In the genomic region with DNA sequence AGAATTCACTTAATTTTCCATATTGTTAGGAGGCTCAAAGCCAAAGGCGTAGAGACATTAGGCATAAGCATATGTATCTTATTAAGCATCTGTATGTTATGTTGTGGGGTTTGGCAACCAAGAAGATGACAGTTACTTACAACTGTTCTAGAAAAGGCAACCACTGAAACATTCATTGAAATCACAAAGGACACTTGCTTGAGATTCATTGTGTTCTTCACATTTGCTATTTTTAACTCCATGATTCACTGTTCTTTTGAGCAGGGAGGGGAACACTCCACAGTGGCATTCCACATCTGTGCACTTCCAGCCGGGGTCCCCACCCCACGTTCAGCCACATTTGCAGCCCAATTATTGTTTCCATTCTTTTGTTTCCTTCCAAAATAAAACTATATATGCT, we compare ENCODE assay signal across 9 cellular contexts.
DNase-seq lines count a peak whose midpoint lies in the region; ATAC-seq, FAIRE-seq and TF ChIP-seq lines count a peak whose summit lies in the region.
"Had no signal": no experiment of that assay in that cellular context is flagged by ENCODE, and none has a peak within 500 bp of the region (broad histone marks: within the 10 kb centered on the region; RNA-seq: fewer than 3 reads in every experiment).

No MANE protein-coding gene starts in this region.

- H3K9me1 ChIP-seq in IMR-90 (ENCODE audit: insufficient read depth, low read length): peaks cover 16% of the 10 kb centered on the region

- H3K79me1 ChIP-seq in IMR-90 (ENCODE audit: low read depth in 1 of 2, low read length in 2 of 2): peaks cover 22 to 48% of the 10 kb centered on the region in 2 experiments

- H3K36me3 Mint-ChIP-seq in osteocyte (ENCODE audit: unreplicated experiment): peaks cover 11% of the 10 kb centered on the region
- H3K36me3 Mint-ChIP-seq: activated naive CD8-positive, alpha-beta T cell had no signal

- H3K36me3 ChIP-seq in IMR-90 (ENCODE audit: control insufficient read depth, insufficient read depth, low read length): no peaks in the 10 kb centered on the region
- no peaks in the 10 kb centered on the region for H3K36me3 ChIP-seq in mammary epithelial cell (ENCODE audit: insufficient read depth, low read length)
- no peaks in the 10 kb centered on the region for H3K36me3 ChIP-seq in PC-9 (ENCODE audit: low read depth)

- no peak for TF ChIP-seq CTCF in IMR-90 (conservative IDR thresholded peaks at IDR 0.05; ENCODE audit: low read depth, low read length)
- TF ChIP-seq CTCF in mammary epithelial cell (conservative IDR thresholded peaks at IDR 0.05 in 1 of 2, IDR thresholded peaks at IDR 0.05 in 1 of 2; ENCODE audit: extremely low read depth in 1 of 2, insufficient read depth in 1 of 2, low read depth in 1 of 2, low read length in 2 of 2): no peak
- TF ChIP-seq CTCF in osteocyte (IDR thresholded peaks at IDR 0.05): no peak
- TF ChIP-seq CTCF in D721Med (IDR thresholded peaks at IDR 0.05; ENCODE audit: insufficient read depth, missing control alignments): no peak
- TF ChIP-seq CTCF in PC-9 (conservative IDR thresholded peaks at IDR 0.05): no peak

- POLR2A ChIA-PET in IMR-90 (lab: Charles Lee; ENCODE audit: unreplicated experiment): no interaction called here
- POLR2A ChIA-PET in PC-9 (lab: Charles Lee; ENCODE audit: unreplicated experiment): no interaction called here
- POLR2A ChIA-PET in HEK293T (lab: Yijun Ruan, JAX): no interaction called here

- H3K4me2 ChIP-seq in IMR-90 (ENCODE audit: low read depth, low read length) (no peak overlapping the region; the same call in 1 of the 2 replicates), mammary epithelial cell (ENCODE audit: insufficient read depth, low read depth, low read length) (peak overlapping the region; percentile 49), PC-9 (no peak overlapping the region)

- H2AFZ ChIP-seq in IMR-90 (replicated peaks; ENCODE audit: low read length, poor library complexity): no peak overlapping the region
- no peak overlapping the region for H2AFZ ChIP-seq in mammary epithelial cell (ENCODE audit: low read depth, low read length)
- no peak overlapping the region for H2AFZ ChIP-seq in PC-9

- intact Hi-C loops in IMR-90 (cut with micrococcal nuclease) (loop anchor here (10.0 kb wide), 1 partner anchor 122 kb away; no protein-coding TSS in a partner anchor), mammary epithelial cell (cut with micrococcal nuclease) (loop anchor here (5.0 kb wide), 3 partner anchors 70 to 435 kb away; no protein-coding TSS in a partner anchor), PC-9 (cut with micrococcal nuclease; ENCODE audit: unreplicated experiment) (loop anchor here (10.0 kb wide), 1 partner anchor 442 kb away; no protein-coding TSS in a partner anchor)

- no peak overlapping the region for H3K14ac ChIP-seq in IMR-90 (replicated peaks; ENCODE audit: low read depth, low read length)

- dilution Hi-C loops in IMR-90 (cut with HindIII; ENCODE audit: low sequenced_read_pairs, unreplicated experiment): no loop called here
- dilution Hi-C loops in mammary epithelial cell (cut with HindIII; ENCODE audit: low sequenced_read_pairs): no loop called here

- no CpG with 5 or more reads among the region's 3 CpGs for WGBS in IMR-90 (ENCODE audit: extremely low coverage in 2 of 2, insufficient read length in 1 of 2), 2 experiments
- 62% methylated on average over 3 of the region's 3 CpGs for WGBS in mammary epithelial cell (ENCODE audit: low coverage, missing lambda C conversion rate)

- H2AK5ac ChIP-seq in IMR-90 (ENCODE audit: low read depth, low read length): no peak overlapping the region

- H3K9me2 ChIP-seq in PC-9 (ENCODE audit: insufficient read depth): no peaks in the 10 kb centered on the region

- H3K9me3 ChIP-seq in IMR-90 (ENCODE audit: control insufficient read depth, insufficient read depth, low read length): no peaks in the 10 kb centered on the region
- no peaks in the 10 kb centered on the region for H3K9me3 ChIP-seq in mammary epithelial cell (replicated peaks; ENCODE audit: insufficient read depth, low read length)
- no peaks in the 10 kb centered on the region for H3K9me3 ChIP-seq in PC-9 (ENCODE audit: insufficient read depth, low read depth)

- peaks cover 50% of the 10 kb centered on the region for H3K4me1 Mint-ChIP-seq in osteocyte (ENCODE audit: unreplicated experiment)

- no peak for DNase-seq in GM19239 (ENCODE audit: insufficient read length, low spot score)
- peak; percentile 74 for DNase-seq in IMR-90
- DNase-seq in mammary epithelial cell: peak; percentile 40
- no peak for DNase-seq in osteocyte (ENCODE audit: extremely low spot score, unreplicated experiment)
- no peak for DNase-seq in D721Med (ENCODE audit: insufficient read length, low spot score)
- no peak for DNase-seq in PC-9
- no peak for DNase-seq in HTR-8/SVneo (ENCODE audit: insufficient read length, low spot score)
- no peak for DNase-seq in HEK293T (ENCODE audit: extremely low spot score)

- peak overlapping the region; percentile 38 for H2BK5ac ChIP-seq in IMR-90 (ENCODE audit: low read depth, low read length, poor library complexity, severe bottlenecking)

- no peak overlapping the region for H4K8ac ChIP-seq in IMR-90 (ENCODE audit: low read depth in 2 of 2, low read length in 2 of 2)

- H3K79me2 ChIP-seq in mammary epithelial cell (ENCODE audit: insufficient read depth, low read length) (peaks cover 2% of the 10 kb centered on the region), PC-9 (ENCODE audit: low read depth) (no peaks in the 10 kb centered on the region)

- H4K20me1 ChIP-seq in IMR-90 (ENCODE audit: insufficient read depth, low read length) (peaks cover 15% of the 10 kb centered on the region), mammary epithelial cell (ENCODE audit: insufficient read depth, low read length) (no peaks in the 10 kb centered on the region), PC-9 (ENCODE audit: insufficient read depth) (no peaks in the 10 kb centered on the region)

- no peaks in the 10 kb centered on the region for H3K27me3 Mint-ChIP-seq in osteocyte (ENCODE audit: unreplicated experiment)
- H3K27me3 Mint-ChIP-seq: activated naive CD8-positive, alpha-beta T cell had no signal

- no peak overlapping the region for H3K56ac ChIP-seq in IMR-90 (ENCODE audit: extremely low read depth, insufficient read depth, low read length)

- no peak overlapping the region for H3K4ac ChIP-seq in IMR-90 (ENCODE audit: low read depth, low read length)

- in situ Hi-C loops in IMR-90 (cut with MboI; ENCODE audit: low sequenced_read_pairs): no loop called here
- in situ Hi-C loops in mammary epithelial cell (cut with MboI; ENCODE audit: low sequenced_read_pairs in 2 of 2): no loop called here

- H3K23ac ChIP-seq in IMR-90 (ENCODE audit: low read depth, low read length): no peak overlapping the region

- no peak overlapping the region for H2BK120ac ChIP-seq in IMR-90 (ENCODE audit: low read depth, low read length)

- H4K91ac ChIP-seq in IMR-90 (ENCODE audit: insufficient read depth, low read depth, low read length): no peak overlapping the region

- FAIRE-seq in GM19239 (lab: Jason Lieb, UNC) (peak; percentile 14), D721Med (lab: Jason Lieb, UNC) (no peak), HTR-8/SVneo (lab: Jason Lieb, UNC) (no peak)

- H3K18ac ChIP-seq in IMR-90 (ENCODE audit: low read depth, low read length): no peak overlapping the region

- H3K4me1 ChIP-seq in IMR-90 (ENCODE audit: control insufficient read depth, insufficient read depth, low read length): peaks cover 8% of the 10 kb centered on the region
- H3K4me1 ChIP-seq in mammary epithelial cell (ENCODE audit: insufficient read depth, low read length): peaks cover 44% of the 10 kb centered on the region
- no peaks in the 10 kb centered on the region for H3K4me1 ChIP-seq in PC-9 (replicated peaks; ENCODE audit: insufficient read depth)

- no peak overlapping the region for H3K4me3 Mint-ChIP-seq in osteocyte (ENCODE audit: unreplicated experiment)
- H3K4me3 Mint-ChIP-seq: activated naive CD8-positive, alpha-beta T cell had no signal

- no peak for TF ChIP-seq RAD21 in IMR-90 (IDR thresholded peaks at IDR 0.05; ENCODE audit: low read length)

- H3K4me3 ChIP-seq in IMR-90 (ENCODE audit: insufficient read depth, low read depth, low read length) (no peak overlapping the region), mammary epithelial cell (replicated peaks in 1 of 3; ENCODE audit: insufficient read depth in 1 of 3, low read depth in 2 of 3, low read length in 3 of 3) (no peak overlapping the region), PC-9 (no peak overlapping the region)

- no peaks in the 10 kb centered on the region for H3K9me3 Mint-ChIP-seq in osteocyte (ENCODE audit: unreplicated experiment)

- H4K5ac ChIP-seq in IMR-90 (ENCODE audit: low read depth, low read length): no peak overlapping the region

- BruUV-seq in IMR-90 (replicated peaks; lab: Mats Ljungman, UMichigan): no TSS peak
- BruUV-seq in mammary epithelial cell (replicated peaks; lab: Mats Ljungman, UMichigan): no TSS peak
- BruUV-seq in PC-9 (replicated peaks; lab: Mats Ljungman, UMichigan): no TSS peak

- H3K9ac ChIP-seq in IMR-90 (ENCODE audit: low read depth, low read length) (no peak overlapping the region), mammary epithelial cell (ENCODE audit: insufficient read depth, low read length) (no peak overlapping the region)

- H3K27ac ChIP-seq in IMR-90 (ENCODE audit: insufficient read depth, low read length) (no peak overlapping the region), mammary epithelial cell (ENCODE audit: insufficient read depth, low read depth, low read length) (peak overlapping the region; percentile 31), PC-9 (no peak overlapping the region)

- ATAC-seq in IMR-90 (ENCODE audit: low read depth): peak; percentile 60; the same call in 1 of the 2 replicates

- H2BK20ac ChIP-seq in IMR-90 (ENCODE audit: low read depth, low read length): no peak overlapping the region

- no peak overlapping the region for H2BK15ac ChIP-seq in IMR-90 (ENCODE audit: low read depth, low read length)

- CTCF ChIA-PET in IMR-90 (lab: Yijun Ruan, JAX) (interaction anchor here (0.5 to 1.4 kb wide), 4 partner anchors 15 to 422 kb away, joined by 3 to 4 read pairs (median 3); no protein-coding TSS in a partner anchor), mammary epithelial cell (lab: Charles Lee; ENCODE audit: low non-redundant PET) (no interaction called here), PC-9 (lab: Charles Lee) (interaction anchor here (0.7 kb wide), 1 partner anchor 1236 kb away, joined by 3 read pairs; no protein-coding TSS in a partner anchor), HEK293T (lab: Yijun Ruan, JAX) (interaction anchor here (0.6 to 0.8 kb wide), 3 partner anchors 59 to 311 kb away, joined by 3 to 4 read pairs (median 3); no protein-coding TSS in a partner anchor)

- no peaks in the 10 kb centered on the region for H3K27me3 ChIP-seq in IMR-90 (ENCODE audit: control insufficient read depth, insufficient read depth, low read length)
- no peaks in the 10 kb centered on the region for H3K27me3 ChIP-seq in mammary epithelial cell (ENCODE audit: insufficient read depth, low read length)
- H3K27me3 ChIP-seq in PC-9 (ENCODE audit: insufficient read depth, low read depth): no peaks in the 10 kb centered on the region

- H3F3A ChIP-seq in PC-9 (ENCODE audit: insufficient read depth, low read depth): no peaks in the 10 kb centered on the region

- no peak overlapping the region for H2AK9ac ChIP-seq in IMR-90 (replicated peaks; ENCODE audit: low read depth, low read length, poor library complexity)

- peak overlapping the region; percentile 73 for H3K27ac Mint-ChIP-seq in osteocyte (ENCODE audit: unreplicated experiment)

- TF ChIP-seq POLR2A in IMR-90 (IDR thresholded peaks at IDR 0.05; ENCODE audit: low read depth, low read length): no peak

TF ChIP-seq in HEK293T, 16 proteins besides CTCF, POLR2A, EP300 and RAD21 (continues in another document):
- no peak for TF ChIP-seq FOXK2 (IDR thresholded peaks at IDR 0.05)

Comparison
In these comparisons a context has a peak if more than half of its experiments do, and no peak if none do; other contexts are left out.
1. DNase-seq: peak in IMR-90 (single experiment) and mammary epithelial cell (single experiment); none in GM19239 (single experiment), osteocyte (single experiment), D721Med (single experiment), PC-9 (0 of 2), HTR-8/SVneo (single experiment) and HEK293T (single experiment).